1 cellular context compared by ENCODE assay signal in genomic region chr10:97711640-97712267, GRCh38.
TF ChIP-seq lines count a peak whose summit lies in the region.

No MANE protein-coding gene starts in this region.

TF ChIP-seq in HepG2, 621 proteins besides CTCF, POLR2A, EP300 and RAD21:
- TF ChIP-seq TEAD3 (CRISPR knock-in tag; optimal IDR thresholded peaks at IDR 0.05; ENCODE audit: borderline replicate concordance) (no peak), ZNF317 (CRISPR knock-in tag; IDR thresholded peaks at IDR 0.05) (0 out of 2 replicates have a peak, but pooled peaks have one; percentile 31)
